12 cellular contexts compared by ENCODE assay signal in genomic region chr6:30842754-30843610, GRCh38. TPM values are rescaled to one million over a fixed set of nuclear protein-coding genes. Genes with fewer than 3 reads are reported as not detected.
DNase-seq lines count a peak whose midpoint lies in the region; ATAC-seq lines count a peak whose summit lies in the region.
"Had no signal": no experiment of that assay in that cellular context is flagged by ENCODE, and none has a peak within 500 bp of the region (broad histone marks: within the 10 kb centered on the region; RNA-seq: fewer than 3 reads in every experiment).

No MANE protein-coding gene starts in this region.

- intact Hi-C loops in activated CD4-positive, alpha-beta T cell treated with anti-CD3 and anti-CD28 coated beads for 36 hours (cut with DNase I, micrococcal nuclease): no loop called here
- intact Hi-C loops in naive thymus-derived CD4-positive, alpha-beta T cell (cut with micrococcal nuclease): no loop called here

- H3K4me3 ChIP-seq in Jurkat, Clone E6-1 (ENCODE audit: low read length): peak overlapping the region; percentile 38
- no peak overlapping the region for H3K4me3 ChIP-seq in naive thymus-derived CD4-positive, alpha-beta T cell (ENCODE audit: low read length)
- no peak overlapping the region for H3K4me3 ChIP-seq in effector memory CD4-positive, alpha-beta T cell (ENCODE audit: insufficient read depth, low read depth, low read length, poor library complexity, severe bottlenecking)
- H3K4me3 ChIP-seq: adrenal gland had no signal

- H3K27me3 Mint-ChIP-seq in activated CD4-positive, alpha-beta T cell treated with anti-CD3 and anti-CD28 coated beads for 36 hours: no peaks in the 10 kb centered on the region
- no peaks in the 10 kb centered on the region for H3K27me3 Mint-ChIP-seq in naive thymus-derived CD4-positive, alpha-beta T cell

- H3K36me3 ChIP-seq in naive thymus-derived CD4-positive, alpha-beta T cell (ENCODE audit: control insufficient read depth in 2 of 3, insufficient read depth in 3 of 3, low read length in 3 of 3): no peaks in the 10 kb centered on the region
- no peaks in the 10 kb centered on the region for H3K36me3 ChIP-seq in effector memory CD4-positive, alpha-beta T cell (ENCODE audit: control insufficient read depth, insufficient read depth, low read length)
- H3K36me3 ChIP-seq: adrenal gland had no signal

- H3K27ac ChIP-seq in naive thymus-derived CD4-positive, alpha-beta T cell (ENCODE audit: low read depth, low read length): no peak overlapping the region
- no peak overlapping the region for H3K27ac ChIP-seq in effector memory CD4-positive, alpha-beta T cell (ENCODE audit: insufficient read depth, low read length, poor library complexity, severe bottlenecking)
- H3K27ac ChIP-seq: adrenal gland had no signal

- H3K4me3 Mint-ChIP-seq in activated CD4-positive, alpha-beta T cell treated with anti-CD3 and anti-CD28 coated beads for 36 hours: no peak overlapping the region
- H3K4me3 Mint-ChIP-seq in naive thymus-derived CD4-positive, alpha-beta T cell: peak overlapping the region; percentile 31 to 63 (median 54)

- peaks cover 0 to 11% of the 10 kb centered on the region in 2 donors for H3K4me1 ChIP-seq in naive thymus-derived CD4-positive, alpha-beta T cell (ENCODE audit: control insufficient read depth in 2 of 2, insufficient read depth in 2 of 2, low read length in 2 of 2)
- H3K4me1 ChIP-seq in effector memory CD4-positive, alpha-beta T cell (ENCODE audit: control insufficient read depth, insufficient read depth, low read length, poor library complexity, severe bottlenecking): peaks cover 4% of the 10 kb centered on the region

- H3K27ac Mint-ChIP-seq in activated CD4-positive, alpha-beta T cell treated with anti-CD3 and anti-CD28 coated beads for 36 hours: no peak overlapping the region
- peak overlapping the region in 7 of 9 donors; percentile 1 to 81 (median 51) for H3K27ac Mint-ChIP-seq in naive thymus-derived CD4-positive, alpha-beta T cell

- no peaks in the 10 kb centered on the region for H3K9me3 Mint-ChIP-seq in activated CD4-positive, alpha-beta T cell treated with anti-CD3 and anti-CD28 coated beads for 36 hours (ENCODE audit: low read depth)
- H3K9me3 Mint-ChIP-seq in naive thymus-derived CD4-positive, alpha-beta T cell: no peaks in the 10 kb centered on the region

- H3K27me3 ChIP-seq in naive thymus-derived CD4-positive, alpha-beta T cell (ENCODE audit: control insufficient read depth in 2 of 2, insufficient read depth in 2 of 2, low read length in 2 of 2): no peaks in the 10 kb centered on the region
- H3K27me3 ChIP-seq in effector memory CD4-positive, alpha-beta T cell (replicated peaks; ENCODE audit: control insufficient read depth, insufficient read depth, low read length, poor library complexity, severe bottlenecking): no peaks in the 10 kb centered on the region
- H3K27me3 ChIP-seq: adrenal gland had no signal

- no peaks in the 10 kb centered on the region for H3K36me3 Mint-ChIP-seq in activated CD4-positive, alpha-beta T cell treated with anti-CD3 and anti-CD28 coated beads for 36 hours (ENCODE audit: low read depth)
- H3K36me3 Mint-ChIP-seq in naive thymus-derived CD4-positive, alpha-beta T cell: peaks cover 0 to 2% (median 0%) of the 10 kb centered on the region in 5 donors

- DNase-seq in activated CD4-positive, alpha-beta T cell treated with anti-CD3 and anti-CD28 coated beads for 36 hours: no peak
- DNase-seq in activated CD4-positive, alpha-beta T cell treated with anti-CD3 and anti-CD28 coated beads, Interleukin-2, amount 50 U/mL, for 1 hour: no peak
- DNase-seq in Jurkat, Clone E6-1 (ENCODE audit: low read depth, low spot score): peak; percentile 75
- DNase-seq in amniotic epithelial cell (ENCODE audit: low read depth): peak; percentile 97
- no peak for DNase-seq in naive thymus-derived CD4-positive, alpha-beta T cell
- no peak for DNase-seq in effector memory CD4-positive, alpha-beta T cell
- DNase-seq: activated CD4-positive, CD25-positive, alpha-beta regulatory T cell; NCI-H2029 treated with DMSO at 0.1 percent for 48 hours; stimulated activated CD4-positive, alpha-beta T cell treated with anti-CD3 and anti-CD28 coated beads, Interleukin-12 subunit alpha, Interleukin-12 subunit beta, amount 100 ng/mL, for 4 hours had no signal

- no peaks in the 10 kb centered on the region for H3K9me3 ChIP-seq in naive thymus-derived CD4-positive, alpha-beta T cell (ENCODE audit: control insufficient read depth in 2 of 3, low read length in 3 of 3)
- H3K9me3 ChIP-seq in effector memory CD4-positive, alpha-beta T cell (ENCODE audit: control insufficient read depth, low read length): no peaks in the 10 kb centered on the region
- H3K9me3 ChIP-seq: adrenal gland had no signal

- peak; percentile 39 for ATAC-seq in activated CD4-positive, alpha-beta T cell treated with anti-CD3 and anti-CD28 coated beads for 36 hours
- no peak for ATAC-seq in naive thymus-derived CD4-positive, alpha-beta T cell
- ATAC-seq in HG03439 (IDR thresholded peaks at IDR 0.05; ENCODE audit: unreplicated experiment) (no peak), HG02588 (IDR thresholded peaks at IDR 0.05; ENCODE audit: unreplicated experiment) (no peak)

- CTCF ChIA-PET in activated CD4-positive, alpha-beta T cell treated with anti-CD3 and anti-CD28 coated beads for 36 hours (lab: Charles Lee): interaction anchor here (0.6 to 3.1 kb wide), 7 partner anchors 9 to 1034 kb away, joined by 3 to 17 read pairs (median 3); no protein-coding TSS in a partner anchor
- CTCF ChIA-PET in naive thymus-derived CD4-positive, alpha-beta T cell (lab: Charles Lee): interaction anchor here (0.6 to 2.0 kb wide), 3 partner anchors 14 to 250 kb away, joined by 3 to 5 read pairs (median 3); no protein-coding TSS in a partner anchor

- peaks cover 8% of the 10 kb centered on the region for H3K4me1 Mint-ChIP-seq in activated CD4-positive, alpha-beta T cell treated with anti-CD3 and anti-CD28 coated beads for 36 hours
- peaks cover 27 to 54% (median 37%) of the 10 kb centered on the region in 7 donors for H3K4me1 Mint-ChIP-seq in naive thymus-derived CD4-positive, alpha-beta T cell

- POLR2A ChIA-PET in activated CD4-positive, alpha-beta T cell treated with anti-CD3 and anti-CD28 coated beads for 36 hours (lab: Charles Lee): no interaction called here
- POLR2A ChIA-PET in naive thymus-derived CD4-positive, alpha-beta T cell (lab: Charles Lee): interaction anchor here (0.9 to 1.3 kb wide), 2 partner anchors 13 to 30 kb away, joined by 3 read pairs; no protein-coding TSS in a partner anchor

RNA-seq across cellular contexts. Expression of gene DDR1, which starts 41.3 kb away (rescaled TPM):
- 10 to 100 TPM in 1 of 2 experiments, 1 to 10 TPM in 1; 9.5 to 12.6 TPM for total RNA-seq in activated CD4-positive, alpha-beta T cell treated with anti-CD3 and anti-CD28 coated beads for 36 hours
- 12.3 TPM for polyA plus RNA-seq in Jurkat, Clone E6-1 (2012; ENCODE audit: insufficient read depth, insufficient read length)
- 10 to 100 TPM; 13.7 to 23.8 (median 18.6) TPM for total RNA-seq in naive thymus-derived CD4-positive, alpha-beta T cell
- polyA plus RNA-seq in naive thymus-derived CD4-positive, alpha-beta T cell: 1 to 10 TPM; 1.8 to 8.6 TPM

Comparison
In these comparisons a context has a peak if more than half of its experiments do, and no peak if none do; other contexts are left out.
1. DNase-seq: peak in Jurkat, Clone E6-1 (single experiment) and amniotic epithelial cell (single experiment); none in activated CD4-positive, alpha-beta T cell treated with anti-CD3 and anti-CD28 coated beads for 36 hours (single experiment), activated CD4-positive, alpha-beta T cell treated with anti-CD3 and anti-CD28 coated beads, Interleukin-2, amount 50 U/mL, for 1 hour (single experiment), naive thymus-derived CD4-positive, alpha-beta T cell (0 of 9) and effector memory CD4-positive, alpha-beta T cell (0 of 3).